Comparison of ENCODE assay signal across 17 cellular contexts in the genomic region with DNA sequence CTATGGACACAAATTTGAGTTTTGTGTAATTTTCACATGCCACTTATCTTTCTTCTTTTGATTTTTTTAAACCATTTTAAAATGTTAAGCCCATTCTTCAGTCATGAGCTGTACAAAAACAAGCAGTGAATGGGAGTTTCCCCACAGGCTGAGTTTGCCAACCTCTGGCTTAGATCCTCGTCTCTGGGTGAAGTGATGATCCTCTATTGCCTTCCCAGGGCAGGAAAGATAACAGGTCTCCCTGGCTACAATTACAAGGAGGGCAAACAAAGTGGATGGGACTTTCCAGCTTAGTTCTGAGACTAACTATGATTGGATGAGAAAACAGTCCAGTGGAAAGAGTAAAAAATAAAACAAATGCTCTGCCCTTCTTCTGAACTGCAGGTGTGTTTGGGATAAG.
DNase-seq lines count a peak whose midpoint lies in the region; ATAC-seq and TF ChIP-seq lines count a peak whose summit lies in the region.
"Had no signal": no experiment of that assay in that cellular context is flagged by ENCODE, and none has a peak within 500 bp of the region (broad histone marks: within the 10 kb centered on the region; RNA-seq: fewer than 3 reads in every experiment).

No MANE protein-coding gene starts in this region.

- no peaks in the 10 kb centered on the region for H3K36me3 ChIP-seq in mucosa of descending colon (ENCODE audit: low read depth)
- H3K36me3 ChIP-seq: adrenal gland had no signal

- H3K4me3 ChIP-seq in fibroblast of mammary gland (ENCODE audit: control insufficient read depth, low read depth, low read length) (no peak overlapping the region), mucosa of descending colon (no peak overlapping the region)
- H3K4me3 ChIP-seq: adrenal gland had no signal

- H3K9me3 ChIP-seq in mucosa of descending colon, result no peaks in the 10 kb centered on the region
- H3K9me3 ChIP-seq: adrenal gland had no signal

- TF ChIP-seq CTCF in fibroblast of mammary gland (conservative IDR thresholded peaks at IDR 0.05; ENCODE audit: control insufficient read depth, insufficient read depth, low read depth, low read length), result no peak
- no peak for TF ChIP-seq CTCF in mucosa of descending colon (IDR thresholded peaks at IDR 0.05)

- DNase-seq in Daoy (ENCODE audit: low read depth) (peak; percentile 92), RPMI7951 (ENCODE audit: low read depth) (peak; percentile 8), fibroblast of mammary gland (ENCODE audit: low read depth) (peak; percentile 6), mucosa of descending colon (peak in 1 of 3 donors; percentile 12), AG20443 (ENCODE audit: low spot score) (no peak)
- no peak for DNase-seq in stimulated activated naive CD4-positive, alpha-beta T cell treated with Interleukin-2 at 50 U/mL for 16 hours (lab: John Stamatoyannopoulos, UW)
- no peak for DNase-seq in activated CD4-positive, alpha-beta T cell treated with anti-CD3 and anti-CD28 coated beads, Interleukin-2, amount 50 U/mL, for 4 hours
- DNase-seq: adrenal gland; AML-193; COR-L47; Karpas-422; kidney; NCI-H1436 treated with DMSO at 0.1 percent for 48 hours; NK-92 treated with Interleukin-12 subunit alpha and Interleukin-12 subunit beta, amount 100 ng/mL, for 24 hours; SIG-M5 had no signal

- peak; percentile 91 for ATAC-seq in mucosa of descending colon
- ATAC-seq in GM18517 (IDR thresholded peaks at IDR 0.05; ENCODE audit: unreplicated experiment), result no peak
- ATAC-seq: WTC11 had no signal

- H3K4me1 ChIP-seq in mucosa of descending colon (ENCODE audit: low read depth), result peaks cover 5% of the 10 kb centered on the region
- H3K4me1 ChIP-seq: adrenal gland had no signal

- intact Hi-C loops in mucosa of descending colon (cut with DNase I, micrococcal nuclease), result no loop called here

Comparison
In these comparisons a context has a peak if more than half of its experiments do, and no peak if none do; other contexts are left out.
1. DNase-seq: peak in Daoy (single experiment), RPMI7951 (single experiment) and fibroblast of mammary gland (single experiment); none in stimulated activated naive CD4-positive, alpha-beta T cell treated with Interleukin-2 at 50 U/mL for 16 hours (single experiment), activated CD4-positive, alpha-beta T cell treated with anti-CD3 and anti-CD28 coated beads, Interleukin-2, amount 50 U/mL, for 4 hours (0 of 2) and AG20443 (single experiment).